ENCODE assay signal across 19 cellular contexts in genomic region chr4:683247-683897, GRCh38. TPM values are rescaled to one million over a fixed set of nuclear protein-coding genes. Genes with fewer than 3 reads are reported as not detected.
A peak's percentile ranks its signal among the peaks of the same experiment; 100 is the strongest.
DNase-seq lines count a peak whose midpoint lies in the region; ATAC-seq and TF ChIP-seq lines count a peak whose summit lies in the region.
"Had no signal": no experiment of that assay in that cellular context is flagged by ENCODE, and none has a peak within 500 bp of the region (broad histone marks: within the 10 kb centered on the region; RNA-seq: fewer than 3 reads in every experiment).

No MANE protein-coding gene starts in this region.

- H3K27ac Mint-ChIP-seq in activated CD4-positive, alpha-beta T cell treated with anti-CD3 and anti-CD28 coated beads for 36 hours = no peak overlapping the region
- H3K27ac Mint-ChIP-seq in activated CD4-positive, alpha-beta T cell treated with anti-CD3 and anti-CD28 coated beads, Interleukin-2, amount 10 ng/mL, durations not matched to agents 24 days and 14 days = no peak overlapping the region
- H3K27ac Mint-ChIP-seq in H9 (peak overlapping the region in 1 of 3 experiments; percentile 31; a peak in 1 of 7 replicates), type B pancreatic cell (peak overlapping the region; percentile 16)
- H3K27ac Mint-ChIP-seq: activated CD8-positive, alpha-beta memory T cell treated with anti-CD3 and anti-CD28 coated beads, Interleukin-2, amount 10 ng/mL, durations not matched to agents 7 days and 5 days; activated naive CD8-positive, alpha-beta T cell treated with anti-CD3 and anti-CD28 coated beads for 36 hours; activated T-helper 1 cell treated with anti-CD3 and anti-CD28 coated beads, Interleukin-12 subunit alpha, Interleukin-12 subunit beta, Interleukin-2, Interleukin-4 antibody, amounts not matched to agents 30 ng/mL and 10 ng/mL and 1 ng/mL, durations not matched to agents 14 hours and 24 hours and 36 hours; effector memory CD8-positive, alpha-beta T cell; nephron progenitor cell; stimulated activated naive CD8-positive, alpha-beta T cell treated with anti-CD3 and anti-CD28 coated beads, Interleukin-15, Interleukin-2, amounts not matched to agents 100 ng/mL and 50 ng/mL, for 24 hours had no signal

- H2BK15ac ChIP-seq in H9 (ENCODE audit: low read depth, low read length) = no peak overlapping the region

- H3K23ac ChIP-seq in H9 (ENCODE audit: insufficient read length, low read depth, low read length) = no peak overlapping the region

- H3K27me3 ChIP-seq in H9 (ENCODE audit: insufficient read depth, low read length) (no peaks in the 10 kb centered on the region), SJCRH30 (no peaks in the 10 kb centered on the region)

- H3K56ac ChIP-seq in H9 (ENCODE audit: insufficient read length, low read depth, low read length) = no peak overlapping the region

- no peak overlapping the region for H3K14ac ChIP-seq in H9 (ENCODE audit: insufficient read depth, low read length)

- peaks cover 5% of the 10 kb centered on the region for H3K23me2 ChIP-seq in H9 (ENCODE audit: insufficient read length, low read depth, low read length, poor library complexity, severe bottlenecking)

- H3K27ac ChIP-seq in H9 (ENCODE audit: insufficient read length, low read depth, low read length) = no peak overlapping the region
- no peak overlapping the region for H3K27ac ChIP-seq in SJCRH30

- no peak overlapping the region for H4K91ac ChIP-seq in H9 (ENCODE audit: insufficient read length, low read depth, low read length)

- peaks cover 4% of the 10 kb centered on the region for H3K4me1 Mint-ChIP-seq in activated CD4-positive, alpha-beta T cell treated with anti-CD3 and anti-CD28 coated beads for 36 hours
- H3K4me1 Mint-ChIP-seq in activated CD4-positive, alpha-beta T cell treated with anti-CD3 and anti-CD28 coated beads, Interleukin-2, amount 10 ng/mL, durations not matched to agents 24 days and 14 days = peaks cover 4% of the 10 kb centered on the region
- H3K4me1 Mint-ChIP-seq in H9 (peaks cover 6 to 24% of the 10 kb centered on the region in 2 experiments), type B pancreatic cell (ENCODE audit: unreplicated experiment) (peaks cover 3% of the 10 kb centered on the region)
- H3K4me1 Mint-ChIP-seq: activated naive CD8-positive, alpha-beta T cell treated with anti-CD3 and anti-CD28 coated beads for 36 hours had no signal

- no peak overlapping the region for H3T11ph ChIP-seq in H9 (ENCODE audit: low read length)

- H2BK12ac ChIP-seq in H9 (ENCODE audit: insufficient read length, low read depth, low read length) = no peak overlapping the region

- H3K18ac ChIP-seq in H9 (ENCODE audit: insufficient read length, low read depth, low read length) = no peak overlapping the region

- H3K4me1 ChIP-seq in H9 (ENCODE audit: insufficient read depth, low read length) (no peaks in the 10 kb centered on the region), SJCRH30 (peaks cover 19% of the 10 kb centered on the region)

- no peaks in the 10 kb centered on the region for H3K36me3 Mint-ChIP-seq in activated CD4-positive, alpha-beta T cell treated with anti-CD3 and anti-CD28 coated beads for 36 hours (ENCODE audit: low read depth)
- no peaks in the 10 kb centered on the region for H3K36me3 Mint-ChIP-seq in activated CD4-positive, alpha-beta T cell treated with anti-CD3 and anti-CD28 coated beads, Interleukin-2, amount 10 ng/mL, durations not matched to agents 24 days and 14 days (ENCODE audit: low read depth)
- H3K36me3 Mint-ChIP-seq in H9 (ENCODE audit: insufficient read depth in 1 of 3, low read depth in 3 of 3) (peaks cover 0 to 3% (median 0%) of the 10 kb centered on the region in 3 experiments; a peak in 2 of 7 replicates), type B pancreatic cell (no peaks in the 10 kb centered on the region)
- H3K36me3 Mint-ChIP-seq: activated CD8-positive, alpha-beta memory T cell treated with anti-CD3 and anti-CD28 coated beads, Interleukin-2, amount 10 ng/mL, durations not matched to agents 7 days and 5 days; activated naive CD8-positive, alpha-beta T cell treated with anti-CD3 and anti-CD28 coated beads for 36 hours had no signal

- H3K4me3 ChIP-seq in SJCRH30 = no peak overlapping the region

- H3K4me2 ChIP-seq in H9 (ENCODE audit: insufficient read depth, insufficient read length, low read length) = no peak overlapping the region

- H3K36me3 ChIP-seq in SJCRH30 = no peaks in the 10 kb centered on the region

- H3K9me3 ChIP-seq in H9 (ENCODE audit: control insufficient read depth, low read depth, low read length) = no peaks in the 10 kb centered on the region
- H3K9me3 ChIP-seq in SJCRH30 (replicated peaks) = no peaks in the 10 kb centered on the region

- peak; percentile 13 for DNase-seq in activated CD4-positive, alpha-beta T cell treated with anti-CD3 and anti-CD28 coated beads for 36 hours
- no peak for DNase-seq in activated CD4-positive, alpha-beta T cell treated with anti-CD3 and anti-CD28 coated beads, Interleukin-2, amount 10 ng/mL, durations not matched to agents 24 days and 14 days
- DNase-seq in H9 = peak; percentile 30
- DNase-seq in left ventricle myocardium superior = peak; percentile 27
- no peak for DNase-seq in type B pancreatic cell (ENCODE audit: extremely low spot score, unreplicated experiment)
- DNase-seq in SJCRH30 = no peak
- DNase-seq in activated CD4-positive, alpha-beta T cell treated with anti-CD3 and anti-CD28 coated beads, Interleukin-2, amount 50 U/mL, for 4 hours = no peak
- DNase-seq: activated CD4-positive, alpha-beta T cell treated with anti-CD3 and anti-CD28 coated beads for 4 hours; GF-D8 had no signal

- H3K9ac ChIP-seq in H9 (ENCODE audit: extremely low read depth, insufficient read length, low read length) = no peak overlapping the region

- no peak overlapping the region for H2BK120ac ChIP-seq in H9 (ENCODE audit: low read depth, low read length, poor library complexity, severe bottlenecking)

- no peak overlapping the region for H3K4me3 Mint-ChIP-seq in activated CD4-positive, alpha-beta T cell treated with anti-CD3 and anti-CD28 coated beads for 36 hours
- no peak overlapping the region for H3K4me3 Mint-ChIP-seq in activated CD4-positive, alpha-beta T cell treated with anti-CD3 and anti-CD28 coated beads, Interleukin-2, amount 10 ng/mL, durations not matched to agents 24 days and 14 days
- H3K4me3 Mint-ChIP-seq in H9 (peak overlapping the region in 1 of 2 experiments; percentile 20; a peak in 1 of 5 replicates), type B pancreatic cell (no peak overlapping the region)
- H3K4me3 Mint-ChIP-seq: activated CD8-positive, alpha-beta memory T cell treated with anti-CD3 and anti-CD28 coated beads, Interleukin-2, amount 10 ng/mL, durations not matched to agents 7 days and 5 days; activated naive CD8-positive, alpha-beta T cell treated with anti-CD3 and anti-CD28 coated beads for 36 hours; activated T-helper 1 cell treated with anti-CD3 and anti-CD28 coated beads, Interleukin-12 subunit alpha, Interleukin-12 subunit beta, Interleukin-2, Interleukin-4 antibody, amounts not matched to agents 30 ng/mL and 10 ng/mL and 1 ng/mL, durations not matched to agents 14 hours and 24 hours and 36 hours; nephron progenitor cell; stimulated activated naive CD8-positive, alpha-beta T cell treated with anti-CD3 and anti-CD28 coated beads, Interleukin-15, Interleukin-2, amounts not matched to agents 100 ng/mL and 50 ng/mL, for 24 hours had no signal

- H2AK5ac ChIP-seq in H9 (ENCODE audit: insufficient read length, low read length) = no peak overlapping the region

- H3K79me1 ChIP-seq in H9 (ENCODE audit: insufficient read depth, low read depth, low read length, poor library complexity, severe bottlenecking) = no peaks in the 10 kb centered on the region

- H4K5ac ChIP-seq in H9 (ENCODE audit: insufficient read length, low read depth, low read length) = no peak overlapping the region

- TF ChIP-seq CTCF in H9 (conservative IDR thresholded peaks at IDR 0.05) = no peak
- TF ChIP-seq CTCF in type B pancreatic cell (conservative IDR thresholded peaks at IDR 0.05) = no peak

- peaks cover 5% of the 10 kb centered on the region for H3K27me3 Mint-ChIP-seq in activated CD4-positive, alpha-beta T cell treated with anti-CD3 and anti-CD28 coated beads for 36 hours
- H3K27me3 Mint-ChIP-seq in activated CD4-positive, alpha-beta T cell treated with anti-CD3 and anti-CD28 coated beads, Interleukin-2, amount 10 ng/mL, durations not matched to agents 24 days and 14 days = peaks cover 5% of the 10 kb centered on the region
- H3K27me3 Mint-ChIP-seq in H9 (ENCODE audit: low read depth) (peaks cover 10% of the 10 kb centered on the region), type B pancreatic cell (no peaks in the 10 kb centered on the region)
- H3K27me3 Mint-ChIP-seq: activated CD8-positive, alpha-beta memory T cell treated with anti-CD3 and anti-CD28 coated beads, Interleukin-2, amount 10 ng/mL, durations not matched to agents 7 days and 5 days; stimulated activated naive CD8-positive, alpha-beta T cell treated with anti-CD3 and anti-CD28 coated beads, Interleukin-15, Interleukin-2, amounts not matched to agents 100 ng/mL and 50 ng/mL, for 24 hours had no signal

- no peak overlapping the region for H2BK5ac ChIP-seq in H9 (ENCODE audit: insufficient read length, low read length)

- H3K79me2 ChIP-seq in H9 (ENCODE audit: insufficient read depth, low read length) = no peaks in the 10 kb centered on the region

- CTCF ChIA-PET in activated CD4-positive, alpha-beta T cell treated with anti-CD3 and anti-CD28 coated beads for 36 hours (lab: Charles Lee) = interaction anchor here (0.5 to 1.4 kb wide), 2 partner anchors 15 to 141 kb away, joined by 3 to 6 read pairs; no protein-coding TSS in a partner anchor

- no CpG with 5 or more reads among the region's 25 CpGs for WGBS in H9 (ENCODE audit: extremely low coverage, insufficient read length, low lambda C conversion rate)

- ATAC-seq in activated CD4-positive, alpha-beta T cell treated with anti-CD3 and anti-CD28 coated beads for 36 hours = peak; percentile 13
- ATAC-seq in left ventricle myocardium superior = no peak
- ATAC-seq in GM18907 (IDR thresholded peaks at IDR 0.05; ENCODE audit: unreplicated experiment) = no peak
- ATAC-seq: activated CD8-positive, alpha-beta memory T cell treated with anti-CD3 and anti-CD28 coated beads, Interleukin-2, amount 10 ng/mL, durations not matched to agents 7 days and 5 days had no signal

- H3K9me3 Mint-ChIP-seq in activated CD4-positive, alpha-beta T cell treated with anti-CD3 and anti-CD28 coated beads for 36 hours (ENCODE audit: low read depth) = no peaks in the 10 kb centered on the region
- H3K9me3 Mint-ChIP-seq in activated CD4-positive, alpha-beta T cell treated with anti-CD3 and anti-CD28 coated beads, Interleukin-2, amount 10 ng/mL, durations not matched to agents 24 days and 14 days = no peaks in the 10 kb centered on the region
- no peaks in the 10 kb centered on the region; a peak in 1 of 5 replicates for H3K9me3 Mint-ChIP-seq in H9
- H3K9me3 Mint-ChIP-seq in type B pancreatic cell = no peaks in the 10 kb centered on the region
- H3K9me3 Mint-ChIP-seq: activated naive CD8-positive, alpha-beta T cell treated with anti-CD3 and anti-CD28 coated beads for 36 hours; activated T-helper 1 cell treated with anti-CD3 and anti-CD28 coated beads, Interleukin-12 subunit alpha, Interleukin-12 subunit beta, Interleukin-2, Interleukin-4 antibody, amounts not matched to agents 30 ng/mL and 10 ng/mL and 1 ng/mL, durations not matched to agents 14 hours and 24 hours and 36 hours; effector memory CD8-positive, alpha-beta T cell; nephron progenitor cell; stimulated activated naive CD8-positive, alpha-beta T cell treated with anti-CD3 and anti-CD28 coated beads, Interleukin-15, Interleukin-2, amounts not matched to agents 100 ng/mL and 50 ng/mL, for 24 hours had no signal

- H2BK20ac ChIP-seq in H9 (ENCODE audit: low read depth, low read length, poor library complexity, severe bottlenecking) = no peak overlapping the region

- POLR2A ChIA-PET in activated CD4-positive, alpha-beta T cell treated with anti-CD3 and anti-CD28 coated beads for 36 hours (lab: Charles Lee) = no interaction called here

- H2AFZ ChIP-seq in H9 (ENCODE audit: low read length) = no peak overlapping the region

- no peaks in the 10 kb centered on the region for H4K20me1 ChIP-seq in H9 (ENCODE audit: control insufficient read depth, insufficient read depth, insufficient read length)

- intact Hi-C loops in activated CD4-positive, alpha-beta T cell treated with anti-CD3 and anti-CD28 coated beads for 36 hours (cut with DNase I, micrococcal nuclease) = loop anchor here in 1 of 2 experiments (5.0 kb wide), 1 partner anchor 604 kb away; the partner anchor contains the start of gene MAEA
- intact Hi-C loops in activated CD4-positive, alpha-beta T cell treated with anti-CD3 and anti-CD28 coated beads, Interleukin-2, amount 10 ng/mL, durations not matched to agents 24 days and 14 days (cut with micrococcal nuclease) = no loop called here
- intact Hi-C loops in left ventricle myocardium superior (cut with micrococcal nuclease) = no loop called here

- no peak overlapping the region for H4K8ac ChIP-seq in H9 (replicated peaks; ENCODE audit: insufficient read length, low read depth, low read length)

- H3K4ac ChIP-seq in H9 (ENCODE audit: low read depth, low read length) = no peak overlapping the region

RNA-seq across cellular contexts. Expression of gene SLC49A3, which starts 5.6 kb away (rescaled TPM):
- total RNA-seq in activated CD4-positive, alpha-beta T cell treated with anti-CD3 and anti-CD28 coated beads for 36 hours = under 1 TPM; 0.09 to 0.39 TPM
- total RNA-seq in activated CD4-positive, alpha-beta T cell treated with anti-CD3 and anti-CD28 coated beads, Interleukin-2, amount 10 ng/mL, durations not matched to agents 24 days and 14 days = 0.40 and 0.72 TPM in 2 replicates
- total RNA-seq in H9 (2021) (6.8 and 6.9 TPM in 2 replicates), left ventricle myocardium superior (12.6 TPM), type B pancreatic cell (ENCODE audit: low replicate concordance) (2.5 and 3.3 TPM in 2 replicates)
- 0.13 TPM in 1 of 2 replicates, not detected in the other for total RNA-seq in SJCRH30 (2014; rRNA removed; shearing (Covaris generic))
- total RNA-seq: H4, HT1080, NCI-H460 had no signal

RNA-seq across cellular contexts. Expression of gene MYL5, which starts 9.0 kb away (rescaled TPM):
- total RNA-seq in activated CD4-positive, alpha-beta T cell treated with anti-CD3 and anti-CD28 coated beads for 36 hours = 10 to 100 TPM; 13.7 to 16.4 TPM
- 23.4 and 24.7 TPM in 2 replicates for total RNA-seq in activated CD4-positive, alpha-beta T cell treated with anti-CD3 and anti-CD28 coated beads, Interleukin-2, amount 10 ng/mL, durations not matched to agents 24 days and 14 days
- total RNA-seq in H9 (2021) (18.0 and 18.4 TPM in 2 replicates), left ventricle myocardium superior (2.7 TPM), type B pancreatic cell (ENCODE audit: low replicate concordance) (20.2 and 21.3 TPM in 2 replicates)
- 3.2 and 3.4 TPM in 2 replicates for total RNA-seq in SJCRH30 (2014; rRNA removed; shearing (Covaris generic))

RNA-seq across cellular contexts. Expression of gene ATP5ME, which starts 9.3 kb away (rescaled TPM):
- 100 to 1,000 TPM; 147 to 210 TPM for total RNA-seq in activated CD4-positive, alpha-beta T cell treated with anti-CD3 and anti-CD28 coated beads for 36 hours
- 232 TPM in 2 replicates for total RNA-seq in activated CD4-positive, alpha-beta T cell treated with anti-CD3 and anti-CD28 coated beads, Interleukin-2, amount 10 ng/mL, durations not matched to agents 24 days and 14 days
- total RNA-seq in H9 (2021) (425 and 433 TPM in 2 replicates), left ventricle myocardium superior (1,128 TPM), type B pancreatic cell (ENCODE audit: low replicate concordance) (285 and 363 TPM in 2 replicates)
- total RNA-seq in SJCRH30 (2014; rRNA removed; shearing (Covaris generic)) = 338 and 409 TPM in 2 replicates

RNA-seq across cellular contexts. Expression of gene PCGF3, which starts 22.3 kb away (rescaled TPM):
- 10 to 100 TPM; 20.6 to 22.5 TPM for total RNA-seq in activated CD4-positive, alpha-beta T cell treated with anti-CD3 and anti-CD28 coated beads for 36 hours
- total RNA-seq in activated CD4-positive, alpha-beta T cell treated with anti-CD3 and anti-CD28 coated beads, Interleukin-2, amount 10 ng/mL, durations not matched to agents 24 days and 14 days = 32.1 and 34.5 TPM in 2 replicates
- total RNA-seq in H9 (2021) (42.6 and 43.1 TPM in 2 replicates), left ventricle myocardium superior (20.9 TPM), type B pancreatic cell (ENCODE audit: low replicate concordance) (64.3 and 66.7 TPM in 2 replicates)
- 50.3 and 60.4 TPM in 2 replicates for total RNA-seq in SJCRH30 (2014; rRNA removed; shearing (Covaris generic))

RNA-seq across cellular contexts. Expression of gene PDE6B, which starts 58.0 kb away (rescaled TPM):
- total RNA-seq in activated CD4-positive, alpha-beta T cell treated with anti-CD3 and anti-CD28 coated beads for 36 hours = 10 to 100 TPM; 16.2 to 17.2 TPM
- total RNA-seq in activated CD4-positive, alpha-beta T cell treated with anti-CD3 and anti-CD28 coated beads, Interleukin-2, amount 10 ng/mL, durations not matched to agents 24 days and 14 days = 9.0 and 14.5 TPM in 2 replicates
- total RNA-seq in H9 (2021) (10.2 and 10.8 TPM in 2 replicates), left ventricle myocardium superior (2.1 TPM), type B pancreatic cell (ENCODE audit: low replicate concordance) (6.7 and 12.2 TPM in 2 replicates)
- 0.03 TPM in 1 of 2 replicates, not detected in the other for total RNA-seq in SJCRH30 (2014; rRNA removed; shearing (Covaris generic))
- total RNA-seq: H4, NCI-H460 had no signal

Comparison
In these comparisons a context has a peak if more than half of its experiments do, and no peak if none do; other contexts are left out.
1. DNase-seq: peak in activated CD4-positive, alpha-beta T cell treated with anti-CD3 and anti-CD28 coated beads for 36 hours (single experiment), H9 (single experiment) and left ventricle myocardium superior (single experiment); none in activated CD4-positive, alpha-beta T cell treated with anti-CD3 and anti-CD28 coated beads, Interleukin-2, amount 10 ng/mL, durations not matched to agents 24 days and 14 days (single experiment), type B pancreatic cell (single experiment), SJCRH30 (0 of 2) and activated CD4-positive, alpha-beta T cell treated with anti-CD3 and anti-CD28 coated beads, Interleukin-2, amount 50 U/mL, for 4 hours (0 of 2).